In genomic region chr5:17990168-17990567, GRCh38 we compare ENCODE assay signal across 19 cellular contexts.
DNase-seq lines count a peak whose midpoint lies in the region; ATAC-seq and TF ChIP-seq lines count a peak whose summit lies in the region.
"Had no signal": no experiment of that assay in that cellular context is flagged by ENCODE, and none has a peak within 500 bp of the region (broad histone marks: within the 10 kb centered on the region; RNA-seq: fewer than 3 reads in every experiment).

No MANE protein-coding gene starts in this region.

- H3K27me3 ChIP-seq in endocrine pancreas (ENCODE audit: control insufficient read depth, insufficient read depth, low read length): no peaks in the 10 kb centered on the region
- H3K27me3 ChIP-seq in testis: no peaks in the 10 kb centered on the region
- H3K27me3 ChIP-seq in esophagus muscularis mucosa: no peaks in the 10 kb centered on the region
- no peaks in the 10 kb centered on the region for H3K27me3 ChIP-seq in spleen (replicated peaks in 1 of 7)
- H3K27me3 ChIP-seq: dorsolateral prefrontal cortex, thyroid gland had no signal

- no peak for TF ChIP-seq POLR2A in testis (IDR thresholded peaks at IDR 0.05)
- TF ChIP-seq POLR2A in esophagus muscularis mucosa (IDR thresholded peaks at IDR 0.05; ENCODE audit: low read depth): no peak
- no peak for TF ChIP-seq POLR2A in spleen (IDR thresholded peaks at IDR 0.05)

- no peak overlapping the region for H3K9ac ChIP-seq in endocrine pancreas (ENCODE audit: control insufficient read depth, insufficient read depth, low read length)

- WGBS in testis, 2 donors: 19 to 32% methylated on average over 4 of the region's 4 CpGs
- 27% methylated on average over 4 of the region's 4 CpGs for WGBS in esophagus muscularis mucosa
- 34 to 52% (median 51%) methylated on average over 4 of the region's 4 CpGs for WGBS in spleen, 5 donors

- no peaks in the 10 kb centered on the region for H3K36me3 ChIP-seq in endocrine pancreas (ENCODE audit: control insufficient read depth, insufficient read depth, low read length)
- no peaks in the 10 kb centered on the region for H3K36me3 ChIP-seq in testis (ENCODE audit: low read depth, missing control alignments)
- H3K36me3 ChIP-seq in esophagus muscularis mucosa: no peaks in the 10 kb centered on the region
- H3K36me3 ChIP-seq in spleen: no peaks in the 10 kb centered on the region
- H3K36me3 ChIP-seq: left ventricle myocardium inferior, thyroid gland had no signal

- intact Hi-C loops in testis (cut with DNase I; ENCODE audit: low total_unique reads): no loop called here
- intact Hi-C loops in esophagus muscularis mucosa (cut with DNase I): no loop called here
- intact Hi-C loops in spleen (cut with DNase I; ENCODE audit: low total_unique reads): no loop called here

- H3K4me3 ChIP-seq in endocrine pancreas (ENCODE audit: control insufficient read depth, insufficient read depth, low read length) (peak overlapping the region; percentile 48), testis (no peak overlapping the region), esophagus muscularis mucosa (no peak overlapping the region), spleen (no peak overlapping the region)
- H3K4me3 ChIP-seq: left ventricle myocardium inferior, psoas muscle, thyroid gland had no signal

- no peak for TF ChIP-seq CTCF in testis (IDR thresholded peaks at IDR 0.05)
- TF ChIP-seq CTCF in esophagus muscularis mucosa (IDR thresholded peaks at IDR 0.05): no peak
- no peak for TF ChIP-seq CTCF in spleen (IDR thresholded peaks at IDR 0.05 in 8 of 11, conservative IDR thresholded peaks at IDR 0.05 in 3 of 11)

- no peak for ATAC-seq in esophagus mucosa
- ATAC-seq: psoas muscle, Right ventricle myocardium inferior had no signal

- no peaks in the 10 kb centered on the region for H3K9me3 ChIP-seq in endocrine pancreas (ENCODE audit: control insufficient read depth, low read length)
- no peaks in the 10 kb centered on the region for H3K9me3 ChIP-seq in testis
- no peaks in the 10 kb centered on the region for H3K9me3 ChIP-seq in esophagus muscularis mucosa
- no peaks in the 10 kb centered on the region for H3K9me3 ChIP-seq in spleen
- H3K9me3 ChIP-seq: left ventricle myocardium inferior, psoas muscle, thyroid gland had no signal

- no peak for TF ChIP-seq EP300 in esophagus muscularis mucosa (IDR thresholded peaks at IDR 0.05)

- H3K27ac ChIP-seq in testis: no peak overlapping the region
- H3K27ac ChIP-seq in esophagus muscularis mucosa (replicated peaks in 1 of 4): no peak overlapping the region
- no peak overlapping the region for H3K27ac ChIP-seq in spleen
- H3K27ac ChIP-seq: left ventricle myocardium inferior, psoas muscle, thyroid gland had no signal

- peaks cover 3% of the 10 kb centered on the region for H3K4me1 ChIP-seq in endocrine pancreas (ENCODE audit: control insufficient read depth, insufficient read depth, low read length)
- no peaks in the 10 kb centered on the region for H3K4me1 ChIP-seq in testis
- H3K4me1 ChIP-seq in esophagus muscularis mucosa: no peaks in the 10 kb centered on the region
- no peaks in the 10 kb centered on the region for H3K4me1 ChIP-seq in spleen
- H3K4me1 ChIP-seq: left ventricle myocardium inferior, psoas muscle, thyroid gland had no signal

- DNase-seq in Ammon's horn (ENCODE audit: low spot score) (peak; percentile 22), NCI-H1436 treated with DMSO at 0.1 percent for 48 hours (lab: John Stamatoyannopoulos, UW) (peak; percentile 79), NCI-H69 (lab: John Stamatoyannopoulos, UW) (peak; percentile 88), testis (no peak), esophagus muscularis mucosa (ENCODE audit: extremely low spot score) (no peak), spleen (no peak)
- DNase-seq: activated CD4-positive, alpha-beta T cell treated with anti-CD3 and anti-CD28 coated beads for 4 hours; activated effector memory CD4-positive, alpha-beta T cell treated with Interleukin-2 at 50 U/mL for 16 hours; activated T-cell treated with anti-CD3 and anti-CD28 coated beads for 4 hours; dorsolateral prefrontal cortex; GDM1; left ventricle myocardium inferior; NCI-H2171 treated with DMSO at 0.1 percent for 48 hours; NCI-H526 treated with DMSO at 0.1 percent for 48 hours; psoas muscle; thyroid gland had no signal

Comparison
In these comparisons a context has a peak if more than half of its experiments do, and no peak if none do; other contexts are left out.
1. DNase-seq: peak in Ammon's horn (single experiment), NCI-H1436 treated with DMSO at 0.1 percent for 48 hours (single experiment) and NCI-H69 (single experiment); none in testis (single experiment), esophagus muscularis mucosa (single experiment) and spleen (single experiment).